6 cellular contexts compared by ENCODE assay signal in the genomic region with DNA sequence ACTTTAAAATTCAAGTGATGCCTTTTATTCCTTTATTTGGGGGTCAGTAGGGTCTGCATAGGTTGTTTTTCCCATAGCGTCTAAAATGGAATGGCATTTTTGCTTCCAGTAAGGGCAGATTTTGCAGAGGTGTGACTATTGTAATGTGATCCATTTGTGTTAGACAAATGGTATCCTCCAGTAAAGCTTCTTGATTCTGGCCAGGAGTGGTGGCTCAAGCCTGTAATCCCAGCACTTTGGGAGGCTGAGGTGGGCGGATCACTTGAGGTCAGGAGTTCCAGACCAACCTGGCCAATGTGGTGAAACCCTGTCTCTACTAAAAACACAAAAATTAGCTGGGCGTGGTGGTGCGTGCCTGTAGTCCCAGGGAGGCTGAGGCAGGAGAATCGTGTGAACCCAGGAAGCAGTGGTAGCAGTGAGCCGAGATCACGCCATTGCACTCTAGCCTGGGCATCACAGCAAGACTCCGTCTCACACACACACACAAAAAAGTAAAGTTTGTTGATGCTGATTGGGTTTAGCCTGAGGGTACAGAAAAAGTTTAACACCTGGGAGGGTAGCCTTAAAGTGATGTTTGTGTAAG. TPM values are rescaled to one million over a fixed set of nuclear protein-coding genes. Genes with fewer than 3 reads are reported as not detected.
DNase-seq lines count a peak whose midpoint lies in the region; ATAC-seq and TF ChIP-seq lines count a peak whose summit lies in the region.
"Not testable (repeated sequence)": the region's sequence is repeated elsewhere in the genome, so short reads cannot be mapped to it uniquely, and the experiment has no call there.

No MANE protein-coding gene starts in this region.

- peak overlapping the region; percentile 81 to 90 (median 86) for H3K27ac Mint-ChIP-seq in CD4-positive, CD25-positive, alpha-beta regulatory T cell
- H3K27ac Mint-ChIP-seq in stimulated activated naive CD8-positive, alpha-beta T cell treated with anti-CD3 and anti-CD28 coated beads, Interleukin-15, Interleukin-2, amounts not matched to agents 100 ng/mL and 50 ng/mL, for 24 hours = peak overlapping the region; percentile 83

- not testable (repeated sequence) for H3K36me3 ChIP-seq in CD4-positive, CD25-positive, alpha-beta regulatory T cell (ENCODE audit: control insufficient read depth, insufficient read depth, low read length); mucosa of rectum (ENCODE audit: control insufficient read depth in 2 of 2, insufficient read depth in 2 of 2, low read length in 2 of 2)

- not testable (repeated sequence) for ATAC-seq in CD4-positive, CD25-positive, alpha-beta regulatory T cell (ENCODE audit: low read depth in 2 of 2)

- H3K9me3 ChIP-seq in CD4-positive, CD25-positive, alpha-beta regulatory T cell (ENCODE audit: control insufficient read depth in 2 of 2, low read length in 2 of 2); mucosa of rectum (ENCODE audit: control insufficient read depth in 2 of 2, low read length in 2 of 2): not testable (repeated sequence)

- H3K4me3 Mint-ChIP-seq in CD4-positive, CD25-positive, alpha-beta regulatory T cell = peak overlapping the region; percentile 88 to 98 (median 95)
- peak overlapping the region; percentile 80 for H3K4me3 Mint-ChIP-seq in stimulated activated naive CD8-positive, alpha-beta T cell treated with anti-CD3 and anti-CD28 coated beads, Interleukin-15, Interleukin-2, amounts not matched to agents 100 ng/mL and 50 ng/mL, for 24 hours

- H3K27ac ChIP-seq in CD4-positive, CD25-positive, alpha-beta regulatory T cell (ENCODE audit: insufficient read depth, low read length, poor library complexity, severe bottlenecking) = peak overlapping the region; percentile 76
- H3K27ac ChIP-seq in RWPE1 (peak overlapping the region; percentile 81), mucosa of rectum (ENCODE audit: low read depth in 2 of 2, low read length in 2 of 2) (peak overlapping the region in 1 of 2 donors; percentile 67)

- H3K4me1 ChIP-seq in CD4-positive, CD25-positive, alpha-beta regulatory T cell (ENCODE audit: control insufficient read depth, insufficient read depth, low read length, poor library complexity, severe bottlenecking) = peaks cover 58% of the 10 kb centered on the region
- peaks cover 34 to 49% of the 10 kb centered on the region in 2 donors for H3K4me1 ChIP-seq in mucosa of rectum (ENCODE audit: control insufficient read depth in 2 of 2, insufficient read depth in 2 of 2, low read length in 2 of 2)

- H3K4me3 ChIP-seq in CD4-positive, CD25-positive, alpha-beta regulatory T cell (ENCODE audit: low read depth, low read length) = peak overlapping the region; percentile 98
- H3K4me3 ChIP-seq in astrocyte of the cerebellum (ENCODE audit: low read depth, low read length) (peak overlapping the region; percentile 40), fibroblast of villous mesenchyme (ENCODE audit: low read depth, low read length) (peak overlapping the region; percentile 62), mucosa of rectum (ENCODE audit: low read length in 2 of 2) (peak overlapping the region; percentile 57 to 76)

- peaks cover 15 to 59% (median 38%) of the 10 kb centered on the region in 4 donors for H3K4me1 Mint-ChIP-seq in CD4-positive, CD25-positive, alpha-beta regulatory T cell
- peaks cover 68% of the 10 kb centered on the region for H3K4me1 Mint-ChIP-seq in stimulated activated naive CD8-positive, alpha-beta T cell treated with anti-CD3 and anti-CD28 coated beads, Interleukin-15, Interleukin-2, amounts not matched to agents 100 ng/mL and 50 ng/mL, for 24 hours (ENCODE audit: low read depth)

- H3K27me3 ChIP-seq in CD4-positive, CD25-positive, alpha-beta regulatory T cell (ENCODE audit: control insufficient read depth, insufficient read depth, low read length); mucosa of rectum (ENCODE audit: control insufficient read depth in 2 of 2, insufficient read depth in 2 of 2, low read length in 2 of 2): not testable (repeated sequence)

- POLR2A ChIA-PET in RWPE1 (lab: Yijun Ruan, JAX; ENCODE audit: low non-redundant PET) = interaction anchor here (0.5 to 1.0 kb wide), 3 partner anchors 9 to 13 kb away, joined by 3 to 4 read pairs (median 3); partner anchors contain the start of genes HSPA1B and LSM2

- H3K9ac ChIP-seq in mucosa of rectum (ENCODE audit: low read depth in 1 of 2, low read length in 2 of 2) = peak overlapping the region; percentile 44 to 69

- in situ Hi-C loops in astrocyte of the cerebellum (cut with HindIII; ENCODE audit: low sequenced_read_pairs) = not testable (repeated sequence)

- CTCF ChIA-PET in RWPE1 (lab: Yijun Ruan, JAX) = interaction anchor here (0.6 to 1.0 kb wide), 2 partner anchors 13 to 40 kb away, joined by 3 to 11 read pairs; no protein-coding TSS in a partner anchor

- not testable (repeated sequence) for H3K36me3 Mint-ChIP-seq in CD4-positive, CD25-positive, alpha-beta regulatory T cell; stimulated activated naive CD8-positive, alpha-beta T cell treated with anti-CD3 and anti-CD28 coated beads, Interleukin-15, Interleukin-2, amounts not matched to agents 100 ng/mL and 50 ng/mL, for 24 hours (ENCODE audit: low read depth)

- peak in 1 of 3 donors; percentile 43 for DNase-seq in CD4-positive, CD25-positive, alpha-beta regulatory T cell
- not testable (repeated sequence) for DNase-seq in RWPE1 (ENCODE audit: low spot score); astrocyte of the cerebellum (ENCODE audit: low read depth); fibroblast of villous mesenchyme (ENCODE audit: low read depth)

- not testable (repeated sequence) for H3K27me3 Mint-ChIP-seq in CD4-positive, CD25-positive, alpha-beta regulatory T cell; stimulated activated naive CD8-positive, alpha-beta T cell treated with anti-CD3 and anti-CD28 coated beads, Interleukin-15, Interleukin-2, amounts not matched to agents 100 ng/mL and 50 ng/mL, for 24 hours

- H3K9me3 Mint-ChIP-seq in CD4-positive, CD25-positive, alpha-beta regulatory T cell; stimulated activated naive CD8-positive, alpha-beta T cell treated with anti-CD3 and anti-CD28 coated beads, Interleukin-15, Interleukin-2, amounts not matched to agents 100 ng/mL and 50 ng/mL, for 24 hours: not testable (repeated sequence)

- TF ChIP-seq CTCF in RWPE1 (conservative IDR thresholded peaks at IDR 0.05; ENCODE audit: low read depth); astrocyte of the cerebellum (IDR thresholded peaks at IDR 0.05; ENCODE audit: low read depth, low read length, missing control alignments); fibroblast of villous mesenchyme (IDR thresholded peaks at IDR 0.05; ENCODE audit: insufficient read depth, low read depth, low read length): not testable (repeated sequence)

RNA-seq across cellular contexts. Expression of gene HSPA1A, which starts 2.7 kb away (rescaled TPM):
- total RNA-seq in CD4-positive, CD25-positive, alpha-beta regulatory T cell = 30.6 TPM
- 10 to 100 TPM; 65.7 to 93.0 (median 80.5) TPM for polyA plus RNA-seq in CD4-positive, CD25-positive, alpha-beta regulatory T cell
- total RNA-seq in fibroblast of villous mesenchyme = 77.0 and 132 TPM in 2 replicates

RNA-seq across cellular contexts. Expression of gene HSPA1L, which starts 2.9 kb away (rescaled TPM):
- 5.5 TPM for total RNA-seq in CD4-positive, CD25-positive, alpha-beta regulatory T cell
- 1 to 10 TPM; 2.2 to 4.2 (median 3.5) TPM for polyA plus RNA-seq in CD4-positive, CD25-positive, alpha-beta regulatory T cell
- total RNA-seq in fibroblast of villous mesenchyme = 0.86 and 0.97 TPM in 2 replicates

RNA-seq across cellular contexts. Expression of gene HSPA1B, which starts 9.5 kb away (rescaled TPM):
- total RNA-seq in CD4-positive, CD25-positive, alpha-beta regulatory T cell = 27.3 TPM
- 1 to 10 TPM; 2.3 to 6.8 (median 3.0) TPM for polyA plus RNA-seq in CD4-positive, CD25-positive, alpha-beta regulatory T cell
- 84.4 and 148 TPM in 2 replicates for total RNA-seq in fibroblast of villous mesenchyme

RNA-seq across cellular contexts. Expression of gene LSM2, which starts 11.3 kb away (rescaled TPM):
- total RNA-seq in CD4-positive, CD25-positive, alpha-beta regulatory T cell = 29.3 TPM
- 100 to 1,000 TPM in 1 of 4 donors, 10 to 100 TPM in 3; 80.0 to 122 (median 87.5) TPM for polyA plus RNA-seq in CD4-positive, CD25-positive, alpha-beta regulatory T cell
- total RNA-seq in fibroblast of villous mesenchyme = 21.6 and 23.7 TPM in 2 replicates

RNA-seq across cellular contexts. Expression of gene VARS1, which starts 22.5 kb away (rescaled TPM):
- 63.4 TPM for total RNA-seq in CD4-positive, CD25-positive, alpha-beta regulatory T cell
- polyA plus RNA-seq in CD4-positive, CD25-positive, alpha-beta regulatory T cell = 10 to 100 TPM; 27.1 to 45.1 (median 29.9) TPM
- 60.0 and 73.1 TPM in 2 replicates for total RNA-seq in fibroblast of villous mesenchyme

Comparison
In these comparisons a context has a peak if more than half of its experiments do, and no peak if none do; other contexts are left out.
1. H3K4me3 ChIP-seq: peak in every context shown above with its lines; median percentile 98 in CD4-positive, CD25-positive, alpha-beta regulatory T cell; 66 in mucosa of rectum; 62 in fibroblast of villous mesenchyme; 40 in astrocyte of the cerebellum.